Comparison of ENCODE assay signal across 1 cellular context in genomic region chr6:34237722-34238506, GRCh38.
TF ChIP-seq lines count a peak whose summit lies in the region.

No MANE protein-coding gene starts in this region.

TF ChIP-seq in GM23338, 12 proteins besides CTCF, POLR2A, EP300 and RAD21 (continued from another document):
- no peak for TF ChIP-seq ZNF462 (CRISPR knock-in tag; IDR thresholded peaks at IDR 0.05)
